In genomic region chr7:149772821-149773425, GRCh38 we compare ENCODE assay signal across 9 cellular contexts. TPM values are rescaled to one million over a fixed set of nuclear protein-coding genes. Genes with fewer than 3 reads are reported as not detected.
DNase-seq lines count a peak whose midpoint lies in the region; ATAC-seq, FAIRE-seq and TF ChIP-seq lines count a peak whose summit lies in the region.
"Had no signal": no experiment of that assay in that cellular context is flagged by ENCODE, and none has a peak within 500 bp of the region (broad histone marks: within the 10 kb centered on the region; RNA-seq: fewer than 3 reads in every experiment).

No MANE protein-coding gene starts in this region.

- dilution Hi-C loops in endothelial cell of umbilical vein (cut with MboI; ENCODE audit: extremely low pct_ligation_motif_present, low sequenced_read_pairs) = no loop called here

- intact Hi-C loops in endothelial cell of umbilical vein (cut with micrococcal nuclease) = loop anchor here (2.0 kb wide), 1 partner anchor 18 kb away; no protein-coding TSS in a partner anchor

- H3K4me3 ChIP-seq in endothelial cell of umbilical vein (replicated peaks in 1 of 3; ENCODE audit: insufficient read depth in 1 of 3, low read depth in 1 of 3, low read length in 3 of 3) (peak overlapping the region; percentile 2 to 68 (median 35)), neuron (ENCODE audit: low read length) (peak overlapping the region; percentile 25)

- H3K36me3 ChIP-seq in endothelial cell of umbilical vein (ENCODE audit: control insufficient read depth in 2 of 2, extremely low read depth in 1 of 2, insufficient read depth in 2 of 2, low read length in 2 of 2) = peaks cover 0 to 9% of the 10 kb centered on the region in 2 experiments
- H3K36me3 ChIP-seq in neuron (ENCODE audit: insufficient read depth, low read length) = peaks cover 6% of the 10 kb centered on the region

- no peak for TF ChIP-seq POLR2A in endothelial cell of umbilical vein (IDR thresholded peaks at IDR 0.05; ENCODE audit: low read depth, low read length)
- TF ChIP-seq POLR2A in GM12892 (IDR thresholded peaks at IDR 0.05; ENCODE audit: low read depth, low read length) = no peak

- no peaks in the 10 kb centered on the region for H3K27me3 ChIP-seq in endothelial cell of umbilical vein (ENCODE audit: control insufficient read depth in 2 of 2, insufficient read depth in 2 of 2, low read length in 2 of 2)
- no peaks in the 10 kb centered on the region for H3K27me3 ChIP-seq in neuron (ENCODE audit: insufficient read depth, low read length)

- no peak overlapping the region for H3K27ac ChIP-seq in endothelial cell of umbilical vein (ENCODE audit: insufficient read depth, low read depth, low read length)

- FAIRE-seq in endothelial cell of umbilical vein (lab: Jason Lieb, UNC) = no peak
- no peak for FAIRE-seq in GM12892 (lab: Jason Lieb, UNC)
- FAIRE-seq: A204.1 had no signal

- CTCF ChIA-PET in endothelial cell of umbilical vein (lab: Charles Lee) = interaction anchor here (1.2 to 2.9 kb wide), 5 partner anchors 18 to 149 kb away, joined by 3 to 17 read pairs (median 4); no protein-coding TSS in a partner anchor

- H3K4me1 ChIP-seq in endothelial cell of umbilical vein (ENCODE audit: control insufficient read depth, extremely low read depth, insufficient read depth, low read length) = peaks cover 20% of the 10 kb centered on the region
- peaks cover 40% of the 10 kb centered on the region for H3K4me1 ChIP-seq in neuron (ENCODE audit: insufficient read depth, low read length)

- POLR2A ChIA-PET in endothelial cell of umbilical vein (lab: Charles Lee) = interaction anchor here (0.6 kb wide), 1 partner anchor 108 kb away, joined by 4 read pairs; no protein-coding TSS in a partner anchor

- H2AFZ ChIP-seq in endothelial cell of umbilical vein (ENCODE audit: low read depth, low read length) (no peak overlapping the region), neuron (ENCODE audit: low read depth, low read length) (no peak overlapping the region)

- no peaks in the 10 kb centered on the region for H3K79me2 ChIP-seq in endothelial cell of umbilical vein (ENCODE audit: control insufficient read depth, insufficient read depth, low read length)

- no peaks in the 10 kb centered on the region for H3K9me3 ChIP-seq in endothelial cell of umbilical vein (replicated peaks; ENCODE audit: control insufficient read depth, insufficient read depth, low read length)
- no peaks in the 10 kb centered on the region for H3K9me3 ChIP-seq in neuron (ENCODE audit: low read length)

- BruUV-seq in endothelial cell of umbilical vein (replicated peaks; lab: Mats Ljungman, UMichigan) = no TSS peak

- H3K4me2 ChIP-seq in endothelial cell of umbilical vein (ENCODE audit: insufficient read depth, low read length) = no peak overlapping the region

- TF ChIP-seq CTCF in endothelial cell of umbilical vein (IDR thresholded peaks at IDR 0.05; ENCODE audit: extremely low read depth in 1 of 2, insufficient read depth in 1 of 2, low read depth in 1 of 2, low read length in 2 of 2) = no peak

- no peaks in the 10 kb centered on the region for H4K20me1 ChIP-seq in endothelial cell of umbilical vein (replicated peaks; ENCODE audit: control insufficient read depth, extremely low read depth, insufficient read depth, low read length)

- H3K9ac ChIP-seq in endothelial cell of umbilical vein (replicated peaks; ENCODE audit: extremely low read depth, insufficient read depth, low read length) = no peak overlapping the region

- peak; percentile 53 for DNase-seq in DMS 273 (lab: John Stamatoyannopoulos, UW; ENCODE audit: unreplicated experiment)
- DNase-seq in DMS 273 treated with DMSO at 0.1 percent for 48 hours (lab: John Stamatoyannopoulos, UW) = no peak
- DNase-seq in activated CD4-positive, alpha-beta T cell treated with anti-CD3 and anti-CD28 coated beads for 48 hours = peak; percentile 39
- peak; percentile 23 for DNase-seq in endothelial cell of umbilical vein (ENCODE audit: low read depth, low spot score)
- DNase-seq in GM12892 (ENCODE audit: insufficient read length) = no peak

- no peaks in the 10 kb centered on the region for H3K9me1 ChIP-seq in endothelial cell of umbilical vein (replicated peaks; ENCODE audit: control insufficient read depth, extremely low read depth, insufficient read depth, low read length)

- no peak for ATAC-seq in GM19324 (IDR thresholded peaks at IDR 0.05; ENCODE audit: low FRiP score, unreplicated experiment)
- ATAC-seq in HG02840 (IDR thresholded peaks at IDR 0.05; ENCODE audit: low FRiP score, unreplicated experiment) = no peak

TF ChIP-seq in endothelial cell of umbilical vein, 7 proteins besides CTCF, POLR2A, EP300 and RAD21:
- TF ChIP-seq POLR2AphosphoS5 (IDR thresholded peaks at IDR 0.05; ENCODE audit: insufficient read depth, low read depth, low read length) (no peak), MYC (IDR thresholded peaks at IDR 0.05; ENCODE audit: low read depth, low read length) (no peak), FOS (IDR thresholded peaks at IDR 0.05; ENCODE audit: borderline replicate concordance, insufficient read depth, low read length) (no peak), EZH2 (IDR thresholded peaks at IDR 0.05; ENCODE audit: borderline replicate concordance, low read depth, low read length, severe bottlenecking) (no peak), MAX (IDR thresholded peaks at IDR 0.05; ENCODE audit: insufficient read depth, insufficient read length) (no peak), GATA2 (IDR thresholded peaks at IDR 0.05; ENCODE audit: insufficient read depth, insufficient read length, low read depth, low read length) (no peak), JUN (IDR thresholded peaks at IDR 0.05; ENCODE audit: borderline replicate concordance, insufficient read depth, insufficient read length, low read depth) (no peak)

RNA-seq across cellular contexts. Expression of gene ZNF467, which starts 0.5 kb away (rescaled TPM):
- 6.5 and 8.9 TPM in 2 replicates for total RNA-seq in endothelial cell of umbilical vein
- 4.2 and 4.7 TPM in 2 replicates for polyA plus RNA-seq in endothelial cell of umbilical vein
- polyA plus RNA-seq in endothelial cell of umbilical vein (2011; cell fraction: cytosol; rRNA removed) = 3.2 and 4.0 TPM in 2 replicates
- polyA plus RNA-seq in endothelial cell of umbilical vein (2011; cell fraction: nucleus; rRNA removed) = 8.3 and 9.4 TPM in 2 replicates
- 1.5 and 4.6 TPM in 2 replicates for polyA plus RNA-seq in endothelial cell of umbilical vein (2012)
- polyA minus RNA-seq in endothelial cell of umbilical vein = 1.4 and 1.5 TPM in 2 replicates
- not detected for polyA minus RNA-seq in endothelial cell of umbilical vein (2011; cell fraction: cytosol; rRNA and poly(A)+ RNA removed)
- polyA minus RNA-seq in endothelial cell of umbilical vein (2011; cell fraction: nucleus; rRNA and poly(A)+ RNA removed) = 0.82 and 2.0 TPM in 2 replicates
- polyA plus RNA-seq in GM12892 (2012; ENCODE audit: missing spikeins) = not detected

Comparison
In these comparisons a context has a peak if more than half of its experiments do, and no peak if none do; other contexts are left out.
1. DNase-seq: peak in DMS 273 (single experiment), activated CD4-positive, alpha-beta T cell treated with anti-CD3 and anti-CD28 coated beads for 48 hours (single experiment) and endothelial cell of umbilical vein (single experiment); none in DMS 273 treated with DMSO at 0.1 percent for 48 hours (single experiment) and GM12892 (single experiment).